Comparison of ENCODE assay signal across 8 cellular contexts in the genomic region with DNA sequence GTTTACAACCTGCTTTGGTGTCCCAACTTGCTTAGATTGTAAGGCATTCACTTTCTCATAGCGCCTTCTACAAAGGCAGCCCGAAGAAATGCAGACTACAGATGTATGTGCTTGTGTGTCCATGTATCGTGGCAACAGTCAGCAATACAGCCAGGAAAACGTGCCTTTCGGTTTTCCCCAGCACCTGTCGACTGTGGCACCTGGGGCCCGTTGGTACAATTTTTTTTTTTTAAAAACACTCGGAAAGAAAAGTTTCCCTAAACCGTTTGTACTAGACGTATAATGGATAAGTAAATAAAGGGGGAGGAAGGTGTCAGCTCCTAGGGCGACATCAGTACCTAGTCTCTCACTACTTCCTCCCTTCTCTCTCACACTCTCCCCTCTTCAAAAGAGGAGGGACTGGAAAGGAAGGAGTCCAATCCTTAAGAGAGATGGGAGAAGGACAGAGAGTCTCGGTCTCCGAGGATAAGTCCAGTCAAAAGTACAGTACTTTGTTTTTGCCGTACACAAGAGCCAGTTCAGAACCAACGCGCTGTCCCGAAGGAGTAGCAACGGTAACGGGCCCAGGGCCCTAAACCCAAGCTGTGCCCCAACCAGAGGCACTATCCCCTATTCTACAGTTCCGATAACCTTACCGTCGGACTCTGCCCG. TPM values are rescaled to one million over a fixed set of nuclear protein-coding genes. Genes with fewer than 3 reads are reported as not detected.
A peak's percentile ranks its signal among the peaks of the same experiment; 100 is the strongest.
DNase-seq lines count a peak whose midpoint lies in the region; ATAC-seq, FAIRE-seq and TF ChIP-seq lines count a peak whose summit lies in the region.

No MANE protein-coding gene starts in this region.

- POLR2A ChIA-PET in IMR-90 (lab: Charles Lee; ENCODE audit: unreplicated experiment) (no interaction called here), K562 (lab: Yijun Ruan, JAX) (interaction anchor here (0.5 to 2.2 kb wide), 4 partner anchors 10 to 412 kb away, joined by 3 to 11 read pairs (median 6); a partner anchor contains a TSS)

- TF ChIP-seq RAD21 in IMR-90 (IDR thresholded peaks at IDR 0.05; ENCODE audit: low read length) (no peak), K562 (CRISPR knock-in tag; conservative IDR thresholded peaks at IDR 0.05 in 1 of 2, IDR thresholded peaks at IDR 0.05 in 1 of 2) (no peak)

- H2AK9ac ChIP-seq in IMR-90 (replicated peaks; ENCODE audit: low read depth, low read length, poor library complexity) = peak overlapping the region; percentile 98

- CTCF ChIA-PET in IMR-90 (lab: Yijun Ruan, JAX) (no interaction called here), K562 (lab: Yijun Ruan, JAX; ENCODE audit: low intra/inter-chr PET ratio) (no interaction called here)

- H3K9me3 ChIP-seq in DOHH2 (ENCODE audit: control insufficient read depth, insufficient read depth, low read length) (no peaks in the 10 kb centered on the region), IMR-90 (ENCODE audit: control insufficient read depth, insufficient read depth, low read length) (no peaks in the 10 kb centered on the region), K562 (replicated peaks; ENCODE audit: control insufficient read depth, insufficient read depth, low read depth, low read length) (no peaks in the 10 kb centered on the region), iPS-20b (ENCODE audit: insufficient read depth, low read depth, low read length) (no peaks in the 10 kb centered on the region)

- peak overlapping the region; percentile 97 for H3K9ac ChIP-seq in IMR-90 (ENCODE audit: low read depth, low read length)
- H3K9ac ChIP-seq in K562 (ENCODE audit: insufficient read depth in 1 of 2, low read depth in 2 of 2, low read length in 2 of 2) = peak overlapping the region; percentile 99
- H3K9ac ChIP-seq in iPS-20b (ENCODE audit: low read depth, low read length) = peak overlapping the region; percentile 100

- H3K56ac ChIP-seq in IMR-90 (ENCODE audit: extremely low read depth, insufficient read depth, low read length) = peak overlapping the region; percentile 87

- H3K79me1 ChIP-seq in IMR-90 (ENCODE audit: low read depth in 1 of 2, low read length in 2 of 2) = peaks cover 19 to 50% of the 10 kb centered on the region in 2 experiments

- peak; percentile 79 for FAIRE-seq in K562 (lab: Jason Lieb, UNC)

- H2BK120ac ChIP-seq in IMR-90 (ENCODE audit: low read depth, low read length) = peak overlapping the region; percentile 68

- H2BK20ac ChIP-seq in IMR-90 (ENCODE audit: low read depth, low read length) = peak overlapping the region; percentile 39; the same call in 1 of the 2 replicates

- H3K4me1 ChIP-seq in DOHH2 (ENCODE audit: control insufficient read depth, low read length) (peaks cover 34% of the 10 kb centered on the region), IMR-90 (ENCODE audit: control insufficient read depth, insufficient read depth, low read length) (peaks cover 3% of the 10 kb centered on the region), K562 (replicated peaks in 1 of 2; ENCODE audit: control insufficient read depth in 2 of 2, insufficient read depth in 2 of 2, low read length in 2 of 2) (peaks cover 2 to 8% of the 10 kb centered on the region in 2 experiments; a peak in 4 of 5 replicates), iPS-20b (ENCODE audit: insufficient read depth, low read length) (no peaks in the 10 kb centered on the region; the same call in 1 of the 2 replicates)

- H3K4ac ChIP-seq in IMR-90 (ENCODE audit: low read depth, low read length) = peak overlapping the region; percentile 88

- TF ChIP-seq CTCF in DOHH2 (IDR thresholded peaks at IDR 0.05; ENCODE audit: low read depth, low read length, poor library complexity, severe bottlenecking) = no peak
- TF ChIP-seq CTCF in IMR-90 (conservative IDR thresholded peaks at IDR 0.05; ENCODE audit: low read depth, low read length) = no peak
- TF ChIP-seq CTCF in K562 (IDR thresholded peaks at IDR 0.05 in 2 of 3, conservative IDR thresholded peaks at IDR 0.05 in 1 of 3; ENCODE audit: insufficient read depth in 2 of 3, low read depth in 1 of 3, low read length in 3 of 3) = no peak

- H2AK5ac ChIP-seq in IMR-90 (ENCODE audit: low read depth, low read length) = peak overlapping the region; percentile 71

- ATAC-seq in GM21526 (IDR thresholded peaks at IDR 0.05; ENCODE audit: low FRiP score, unreplicated experiment) (peak; percentile 17), IMR-90 (ENCODE audit: low read depth) (peak; percentile 5), K562 (peak; percentile 43), HG03139 (IDR thresholded peaks at IDR 0.05; ENCODE audit: unreplicated experiment) (no peak)

- BruUV-seq in IMR-90 (replicated peaks; lab: Mats Ljungman, UMichigan) (no TSS peak), K562 (replicated peaks; lab: Mats Ljungman, UMichigan) (no TSS peak)

- H2BK15ac ChIP-seq in IMR-90 (ENCODE audit: low read depth, low read length) = peak overlapping the region; percentile 2; the same call in 1 of the 3 replicates

- dilution Hi-C loops in IMR-90 (cut with HindIII; ENCODE audit: low sequenced_read_pairs, unreplicated experiment) = no loop called here

- H4K20me1 ChIP-seq in DOHH2 (ENCODE audit: control insufficient read depth, insufficient read depth, low read depth, low read length) (peaks cover 18% of the 10 kb centered on the region), IMR-90 (ENCODE audit: insufficient read depth, low read length) (peaks cover 12% of the 10 kb centered on the region; the same call in 1 of the 2 replicates), K562 (replicated peaks; ENCODE audit: control insufficient read depth, insufficient read depth, low read length) (peaks cover 9% of the 10 kb centered on the region; the same call in 1 of the 2 replicates)

- peak overlapping the region; percentile 92 for H3K14ac ChIP-seq in IMR-90 (replicated peaks; ENCODE audit: low read depth, low read length)

- H3K4me3 ChIP-seq in DOHH2 (ENCODE audit: low read length) (peak overlapping the region; percentile 87), IMR-90 (ENCODE audit: insufficient read depth, low read depth, low read length) (peak overlapping the region; percentile 94), K562 (peak overlapping the region; percentile 98), iPS-20b (ENCODE audit: low read length) (peak overlapping the region; percentile 99)

- H2AFZ ChIP-seq in IMR-90 (replicated peaks; ENCODE audit: low read length, poor library complexity) (peak overlapping the region; percentile 94), K562 (ENCODE audit: low read depth, low read length) (peak overlapping the region; percentile 84)

- H4K5ac ChIP-seq in IMR-90 (ENCODE audit: low read depth, low read length) = peak overlapping the region; percentile 72

- peak overlapping the region; percentile 69 for H3K4me2 ChIP-seq in DOHH2 (ENCODE audit: low read length)
- H3K4me2 ChIP-seq in IMR-90 (ENCODE audit: low read depth, low read length) = peak overlapping the region; percentile 84
- H3K4me2 ChIP-seq in K562 (ENCODE audit: insufficient read depth, low read length) = peak overlapping the region; percentile 99

- intact Hi-C loops in IMR-90 (cut with micrococcal nuclease) (no loop called here), K562 (cut with micrococcal nuclease) (loop anchor here (2.0 to 5.0 kb wide), 4 partner anchors 98 to 384 kb away; a partner anchor contains a TSS)

- TF ChIP-seq POLR2A in IMR-90 (IDR thresholded peaks at IDR 0.05; ENCODE audit: low read depth, low read length) (peak; percentile 7), K562 (conservative IDR thresholded peaks at IDR 0.05) (no peak)

- H4K91ac ChIP-seq in IMR-90 (ENCODE audit: insufficient read depth, low read depth, low read length) = peak overlapping the region; percentile 81

- H3F3A ChIP-seq in DOHH2 (ENCODE audit: control insufficient read depth, insufficient read depth) = 0 out of 2 replicates have a peak, but pooled peaks cover 3% of the 10 kb centered on the region

- WGBS in IMR-90 (ENCODE audit: extremely low coverage in 2 of 2, insufficient read length in 1 of 2), 2 experiments = 0% methylated on average over 6 of the region's 23 CpGs; no CpG with 5 or more reads in 1 of the 2 experiments
- under 1% methylated on average over 22 of the region's 23 CpGs for WGBS in K562 (ENCODE audit: insufficient coverage, low coverage, missing lambda C conversion rate)

- DNase-seq in IMR-90 = peak; percentile 68
- DNase-seq in SHP77 treated with DMSO at 0.1 percent for 48 hours (lab: John Stamatoyannopoulos, UW) = peak; percentile 49
- peak in 3 of 4 experiments; percentile 30 to 63 (median 54) for DNase-seq in K562 (ENCODE audit: extremely low read depth in 1 of 4, low spot score in 3 of 4)
- peak; percentile 14 to 42 for DNase-seq in stimulated activated CD4-positive, alpha-beta T cell treated with anti-CD3 and anti-CD28 coated beads, Interleukin-2, amount 100 ng/mL, for 24 hours

- TF ChIP-seq EP300 in K562 (IDR thresholded peaks at IDR 0.05; ENCODE audit: low read length) = no peak

- peak overlapping the region; percentile 53 for H3K18ac ChIP-seq in IMR-90 (ENCODE audit: low read depth, low read length)

- peaks cover 83% of the 10 kb centered on the region for H3K36me3 ChIP-seq in DOHH2 (ENCODE audit: control insufficient read depth, low read length)
- peaks cover 6% of the 10 kb centered on the region for H3K36me3 ChIP-seq in IMR-90 (ENCODE audit: control insufficient read depth, insufficient read depth, low read length)
- peaks cover 56% of the 10 kb centered on the region for H3K36me3 ChIP-seq in K562 (ENCODE audit: control insufficient read depth, insufficient read depth, low read length)
- peaks cover 37% of the 10 kb centered on the region for H3K36me3 ChIP-seq in iPS-20b (ENCODE audit: insufficient read depth, low read depth, low read length)

- peak overlapping the region; percentile 70 to 96 for H4K8ac ChIP-seq in IMR-90 (ENCODE audit: low read depth in 2 of 2, low read length in 2 of 2)

- in situ Hi-C loops in IMR-90 (cut with MboI; ENCODE audit: low sequenced_read_pairs) = no loop called here
- in situ Hi-C loops in K562 (cut with MboI) = no loop called here

- H3K27me3 ChIP-seq in DOHH2 (ENCODE audit: control insufficient read depth, low read length) (no peaks in the 10 kb centered on the region), IMR-90 (ENCODE audit: control insufficient read depth, insufficient read depth, low read length) (no peaks in the 10 kb centered on the region), K562 (ENCODE audit: control insufficient read depth in 2 of 2, insufficient read depth in 2 of 2, low read length in 2 of 2) (no peaks in the 10 kb centered on the region), iPS-20b (ENCODE audit: insufficient read depth, low read length) (no peaks in the 10 kb centered on the region)

- H3K27ac ChIP-seq in DOHH2 (ENCODE audit: low read depth, low read length) (peak overlapping the region; percentile 69), IMR-90 (ENCODE audit: insufficient read depth, low read length) (peak overlapping the region; percentile 82), K562 (ENCODE audit: extremely low read depth, low read depth, low read length) (peak overlapping the region; percentile 99), iPS-20b (ENCODE audit: low read length) (peak overlapping the region; percentile 92)

- peak overlapping the region; percentile 83 for H2BK5ac ChIP-seq in IMR-90 (ENCODE audit: low read depth, low read length, poor library complexity, severe bottlenecking)

- no peaks in the 10 kb centered on the region for H3K9me2 ChIP-seq in DOHH2 (replicated peaks; ENCODE audit: control insufficient read depth, low read length)

- H3K79me2 ChIP-seq in DOHH2 (ENCODE audit: control insufficient read depth, low read length) = peaks cover 98% of the 10 kb centered on the region
- H3K79me2 ChIP-seq in K562 (ENCODE audit: control insufficient read depth, insufficient read depth, low read length) = peaks cover 96% of the 10 kb centered on the region

- H3K9me1 ChIP-seq in IMR-90 (ENCODE audit: insufficient read depth, low read length) (peaks cover 9% of the 10 kb centered on the region; the same call in 1 of the 2 replicates), K562 (ENCODE audit: control insufficient read depth, insufficient read depth, low read length) (no peaks in the 10 kb centered on the region)

- peak overlapping the region; percentile 94 for H3K23ac ChIP-seq in IMR-90 (ENCODE audit: low read depth, low read length)

RNA-seq across cellular contexts. Expression of a gene that starts 0.8 kb away (rescaled TPM):
- total RNA-seq in IMR-90 (2012; rRNA removed) = 23.7 and 44.7 TPM in 2 replicates
- polyA plus RNA-seq in IMR-90 (2012; rRNA removed) = 8.9 and 11.9 TPM in 2 replicates
- polyA plus RNA-seq in IMR-90 (2012; cell fraction: cytosol; rRNA removed) = 4.5 and 12.3 TPM in 2 replicates
- 6.6 and 15.3 TPM in 2 replicates for polyA plus RNA-seq in IMR-90 (2012; cell fraction: nucleus; rRNA removed; ENCODE audit: low replicate concordance)
- 40.4 and 120 TPM in 2 replicates for total RNA-seq in K562 (2011; cell fraction: chromatin; rRNA removed; ENCODE audit: low replicate concordance)
- total RNA-seq in K562 (2011; cell fraction: nucleolus; rRNA removed) = 17.2 and 19.1 TPM in 2 replicates
- total RNA-seq in K562 (2011; cell fraction: nucleoplasm; rRNA removed) = 40.8 and 59.5 TPM in 2 replicates
- 35.3 and 43.5 TPM in 2 replicates for total RNA-seq in K562 (2014; rRNA removed)
- 51.6 and 57.3 TPM in 2 replicates for total RNA-seq in K562 (2014; rRNA removed; fragmentation: Illumina TruSeq; extraction: Trizol)
- 50.3 and 59.2 TPM in 2 replicates for total RNA-seq in K562 (2015; rRNA removed; fragmentation: Illumina TruSeq; extraction: Trizol)
- 43.6 and 50.1 TPM in 2 replicates for total RNA-seq in K562 (2021)
- 31.1 and 41.9 TPM in 2 replicates for polyA plus RNA-seq in K562 (2011; rRNA removed)
- 10.5 and 16.0 TPM in 2 replicates for polyA plus RNA-seq in K562 (2011; cell fraction: cytosol; rRNA removed)
- 16.6 and 21.7 TPM in 2 replicates for polyA plus RNA-seq in K562 (2011; cell fraction: nucleus; rRNA removed)
- 32.9 and 35.6 TPM in 2 replicates for polyA plus RNA-seq in K562 (2012)
- polyA plus RNA-seq in K562 (2014; fragmentation: Illumina TruSeq; extraction: Trizol) = 45.0 and 48.2 TPM in 2 replicates
- polyA plus RNA-seq in K562 (2014; fragmentation: Nextera tagmentation; extraction: Ambion mirVana) = 10 to 100 TPM; 13.2 to 15.7 TPM
- polyA plus RNA-seq in K562 (2014; rRNA removed) = 35.2 and 35.6 TPM in 2 replicates
- polyA minus RNA-seq in K562 (2011; rRNA and poly(A)+ RNA removed) = 51.3 and 56.4 TPM in 2 replicates
- 22.6 and 27.6 TPM in 2 replicates for polyA minus RNA-seq in K562 (2011; cell fraction: cytosol; rRNA and poly(A)+ RNA removed)
- polyA minus RNA-seq in K562 (2011; cell fraction: nucleus; rRNA and poly(A)+ RNA removed) = 23.6 and 43.3 TPM in 2 replicates
